In the genomic region with DNA sequence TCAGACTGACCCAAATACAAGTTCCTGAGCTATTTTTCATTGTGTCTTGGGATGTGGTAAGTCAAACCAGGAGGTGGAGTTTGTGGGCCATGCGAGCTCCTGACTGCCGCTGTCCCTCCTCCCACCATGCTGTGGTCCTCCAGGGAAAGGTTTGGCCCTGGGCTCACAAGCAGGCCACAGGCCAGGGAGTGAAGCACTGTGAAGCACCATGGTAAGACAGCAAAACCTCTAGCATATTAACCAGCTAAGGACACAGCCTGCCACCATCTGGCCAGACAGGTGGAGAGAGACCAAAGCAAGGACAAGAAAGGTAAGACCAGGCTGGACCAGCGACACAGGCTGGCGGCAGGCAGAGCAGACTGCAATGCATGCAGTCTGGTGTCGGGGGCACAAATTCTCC, we compare ENCODE assay signal across 15 cellular contexts. TPM values are rescaled to one million over a fixed set of nuclear protein-coding genes. Genes with fewer than 3 reads are reported as not detected.
DNase-seq lines count a peak whose midpoint lies in the region; ATAC-seq and TF ChIP-seq lines count a peak whose summit lies in the region.
"Had no signal": no experiment of that assay in that cellular context is flagged by ENCODE, and none has a peak within 500 bp of the region (broad histone marks: within the 10 kb centered on the region; RNA-seq: fewer than 3 reads in every experiment).

No MANE protein-coding gene starts in this region.

- H3K4me1 Mint-ChIP-seq in stimulated activated naive CD8-positive, alpha-beta T cell treated with anti-CD3 and anti-CD28 coated beads, Interleukin-15, Interleukin-2, amounts not matched to agents 100 ng/mL and 50 ng/mL, for 24 hours (ENCODE audit: low read depth): peaks cover 73% of the 10 kb centered on the region
- H3K4me1 Mint-ChIP-seq in stimulated activated naive CD8-positive, alpha-beta T cell treated with anti-CD3 and anti-CD28 coated beads, Interleukin-15, amount 100 ng/mL, for 72 hours: peaks cover 92% of the 10 kb centered on the region
- peaks cover 80 to 89% (median 84%) of the 10 kb centered on the region in 3 donors for H3K4me1 Mint-ChIP-seq in T-cell

- peaks cover 45% of the 10 kb centered on the region for H3K36me3 Mint-ChIP-seq in stimulated activated naive CD8-positive, alpha-beta T cell treated with anti-CD3 and anti-CD28 coated beads, Interleukin-15, Interleukin-2, amounts not matched to agents 100 ng/mL and 50 ng/mL, for 24 hours (ENCODE audit: low read depth)
- H3K36me3 Mint-ChIP-seq in T-cell: peaks cover 25% of the 10 kb centered on the region
- H3K36me3 Mint-ChIP-seq: natural killer cell had no signal

- DNase-seq in stimulated activated naive CD8-positive, alpha-beta T cell treated with anti-CD3 and anti-CD28 coated beads, Interleukin-15, amount 100 ng/mL, for 72 hours: no peak
- no peak for DNase-seq in T-cell
- peak; percentile 5 for DNase-seq in fibroblast of villous mesenchyme (ENCODE audit: low read depth)
- DNase-seq in SIG-M5 (lab: John Stamatoyannopoulos, UW): no peak
- no peak for DNase-seq in UCSD-AML1 (lab: John Stamatoyannopoulos, UW; ENCODE audit: unreplicated experiment)
- DNase-seq: CD4-positive, CD25-positive, alpha-beta regulatory T cell; HFFc6; natural killer cell; NCI-H510A; small intestine had no signal

- H3K9me3 Mint-ChIP-seq in stimulated activated naive CD8-positive, alpha-beta T cell treated with anti-CD3 and anti-CD28 coated beads, Interleukin-15, Interleukin-2, amounts not matched to agents 100 ng/mL and 50 ng/mL, for 24 hours: no peaks in the 10 kb centered on the region
- H3K9me3 Mint-ChIP-seq in stimulated activated naive CD8-positive, alpha-beta T cell treated with anti-CD3 and anti-CD28 coated beads, Interleukin-15, amount 100 ng/mL, for 72 hours: no peaks in the 10 kb centered on the region
- H3K9me3 Mint-ChIP-seq in T-cell: no peaks in the 10 kb centered on the region
- H3K9me3 Mint-ChIP-seq: CD4-positive, CD25-positive, alpha-beta regulatory T cell; HFFc6; natural killer cell had no signal

- H3K27me3 Mint-ChIP-seq in stimulated activated naive CD8-positive, alpha-beta T cell treated with anti-CD3 and anti-CD28 coated beads, Interleukin-15, Interleukin-2, amounts not matched to agents 100 ng/mL and 50 ng/mL, for 24 hours: no peaks in the 10 kb centered on the region
- no peaks in the 10 kb centered on the region for H3K27me3 Mint-ChIP-seq in stimulated activated naive CD8-positive, alpha-beta T cell treated with anti-CD3 and anti-CD28 coated beads, Interleukin-15, amount 100 ng/mL, for 72 hours
- no peaks in the 10 kb centered on the region for H3K27me3 Mint-ChIP-seq in T-cell
- H3K27me3 Mint-ChIP-seq: CD4-positive, CD25-positive, alpha-beta regulatory T cell had no signal

- CTCF ChIA-PET in T-cell (lab: Charles Lee): interaction anchor here in 1 of 2 donors (0.5 to 0.8 kb wide), 2 partner anchors 78 to 136 kb away, joined by 3 read pairs; no protein-coding TSS in a partner anchor

- no peak overlapping the region for H3K4me3 Mint-ChIP-seq in stimulated activated naive CD8-positive, alpha-beta T cell treated with anti-CD3 and anti-CD28 coated beads, Interleukin-15, Interleukin-2, amounts not matched to agents 100 ng/mL and 50 ng/mL, for 24 hours
- H3K4me3 Mint-ChIP-seq in stimulated activated naive CD8-positive, alpha-beta T cell treated with anti-CD3 and anti-CD28 coated beads, Interleukin-15, amount 100 ng/mL, for 72 hours: peak overlapping the region in 1 of 2 donors; percentile 44
- peak overlapping the region in 1 of 3 donors; percentile 57 for H3K4me3 Mint-ChIP-seq in T-cell
- H3K4me3 Mint-ChIP-seq: HFFc6, natural killer cell had no signal

- POLR2A ChIA-PET in T-cell (lab: Charles Lee): no interaction called here

- peak overlapping the region; percentile 65 for H3K27ac Mint-ChIP-seq in stimulated activated naive CD8-positive, alpha-beta T cell treated with anti-CD3 and anti-CD28 coated beads, Interleukin-15, Interleukin-2, amounts not matched to agents 100 ng/mL and 50 ng/mL, for 24 hours
- peak overlapping the region in 1 of 2 donors; percentile 91 for H3K27ac Mint-ChIP-seq in stimulated activated naive CD8-positive, alpha-beta T cell treated with anti-CD3 and anti-CD28 coated beads, Interleukin-15, amount 100 ng/mL, for 72 hours
- H3K27ac Mint-ChIP-seq in T-cell: peak overlapping the region; percentile 39 to 59
- H3K27ac Mint-ChIP-seq: HFFc6, natural killer cell had no signal

- ATAC-seq in stimulated activated naive CD8-positive, alpha-beta T cell treated with anti-CD3 and anti-CD28 coated beads, Interleukin-15, amount 100 ng/mL, for 72 hours: no peak
- ATAC-seq in T-cell (replicated peaks in 1 of 4): no peak
- ATAC-seq in GM19324 (IDR thresholded peaks at IDR 0.05; ENCODE audit: low FRiP score, unreplicated experiment): no peak
- ATAC-seq in HG02623 (IDR thresholded peaks at IDR 0.05; ENCODE audit: unreplicated experiment): no peak
- ATAC-seq: natural killer cell had no signal

- H3K4me3 ChIP-seq in fibroblast of villous mesenchyme (ENCODE audit: low read depth, low read length): no peak overlapping the region
- H3K4me3 ChIP-seq: ascending aorta had no signal

- TF ChIP-seq CTCF in fibroblast of villous mesenchyme (IDR thresholded peaks at IDR 0.05; ENCODE audit: insufficient read depth, low read depth, low read length): no peak

RNA-seq across cellular contexts. Expression of gene RAB43, which starts 15.3 kb away (rescaled TPM):
- total RNA-seq in T-cell: 10 to 100 TPM; 53.8 to 96.9 (median 77.6) TPM
- total RNA-seq in fibroblast of villous mesenchyme: 19.0 and 20.6 TPM in 2 replicates

RNA-seq across cellular contexts. Expression of gene GP9, which starts 45.7 kb away (rescaled TPM):
- not detected for total RNA-seq in T-cell
- total RNA-seq in fibroblast of villous mesenchyme: not detected in 2 replicates
- total RNA-seq: ascending aorta, HFFc6, M059J had no signal

RNA-seq across cellular contexts. Expression of gene ISY1, which starts 54.5 kb away (rescaled TPM):
- 10 to 100 TPM; 34.8 to 42.0 (median 35.9) TPM for total RNA-seq in T-cell
- total RNA-seq in fibroblast of villous mesenchyme: 27.4 and 32.4 TPM in 2 replicates
